In the genomic region with DNA sequence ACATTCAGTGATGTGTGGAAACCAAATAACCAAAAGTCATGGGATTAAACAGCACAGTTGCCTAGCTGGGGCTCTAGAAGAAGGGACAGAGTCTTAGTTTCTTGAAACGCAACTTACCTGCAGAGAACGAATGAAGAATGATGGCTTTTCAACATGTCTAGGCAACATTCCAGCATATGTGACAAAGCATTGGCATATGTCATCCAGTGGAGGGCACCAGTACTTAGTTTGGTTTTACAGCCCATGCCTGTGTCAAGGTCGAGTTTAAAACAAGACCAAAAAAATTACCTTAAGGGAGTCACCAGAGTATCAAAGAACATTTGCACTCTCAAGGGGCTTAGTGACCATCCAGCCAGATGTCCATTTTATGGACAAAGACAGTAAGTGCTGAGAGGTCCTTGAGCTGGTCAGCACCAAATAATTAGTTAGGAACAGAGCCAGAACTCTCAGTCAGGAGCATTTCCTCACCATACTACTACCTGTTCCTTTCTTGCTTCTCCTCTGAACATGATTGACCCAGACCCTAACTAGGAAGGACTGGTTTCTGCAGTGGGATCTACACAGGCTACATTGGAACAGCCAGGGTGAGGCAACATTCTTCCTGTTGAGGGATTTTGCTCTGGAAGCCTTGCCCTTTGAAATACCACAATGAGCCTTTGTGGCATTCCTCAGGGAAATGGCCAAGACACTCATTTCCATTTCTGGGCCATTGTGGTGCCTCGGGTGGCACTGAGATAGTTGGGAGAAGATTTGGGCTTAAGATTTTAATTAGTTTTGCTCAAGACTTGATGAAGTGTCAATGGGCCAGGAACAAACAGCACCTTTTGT, we compare ENCODE assay signal across 8 cellular contexts.
DNase-seq lines count a peak whose midpoint lies in the region; ATAC-seq and TF ChIP-seq lines count a peak whose summit lies in the region.

No MANE protein-coding gene starts in this region.

- H3K4me1 ChIP-seq in MM.1S (ENCODE audit: low read length) (no peaks in the 10 kb centered on the region), heart left ventricle (peaks cover 0 to 10% (median 6%) of the 10 kb centered on the region in 12 donors), stomach (no peaks in the 10 kb centered on the region), testis (no peaks in the 10 kb centered on the region)

- H3F3A ChIP-seq in MM.1S (ENCODE audit: insufficient read depth, low read length), result no peaks in the 10 kb centered on the region

- H3K4me1 Mint-ChIP-seq in activated CD8-positive, alpha-beta memory T cell treated with anti-CD3 and anti-CD28 coated beads, Interleukin-2, amount 10 ng/mL, durations not matched to agents 7 days and 5 days, result peaks cover 5% of the 10 kb centered on the region
- H3K4me1 Mint-ChIP-seq in activated CD4-positive, alpha-beta T cell treated with anti-CD3 and anti-CD28 coated beads, Interleukin-2, amount 10 ng/mL, durations not matched to agents 24 days and 14 days, result peaks cover 8% of the 10 kb centered on the region

- peak; percentile 63 for TF ChIP-seq CTCF in MM.1S (IDR thresholded peaks at IDR 0.05; ENCODE audit: low read length)
- TF ChIP-seq CTCF in heart left ventricle (IDR thresholded peaks at IDR 0.05), result peak; percentile 14 to 59 (median 38)
- peak in 3 of 7 experiments; percentile 17 to 36 (median 35) for TF ChIP-seq CTCF in stomach (IDR thresholded peaks at IDR 0.05)
- TF ChIP-seq CTCF in testis (IDR thresholded peaks at IDR 0.05), result no peak

- H3K36me3 ChIP-seq in MM.1S (replicated peaks; ENCODE audit: insufficient read depth, low read length) (no peaks in the 10 kb centered on the region), heart left ventricle (no peaks in the 10 kb centered on the region), stomach (no peaks in the 10 kb centered on the region), testis (ENCODE audit: low read depth, missing control alignments) (no peaks in the 10 kb centered on the region)

- no peak overlapping the region for H2AFZ ChIP-seq in MM.1S (ENCODE audit: low read length)

- H3K79me2 ChIP-seq in MM.1S (ENCODE audit: low read length), result no peaks in the 10 kb centered on the region

- intact Hi-C loops in activated CD4-positive, alpha-beta T cell treated with anti-CD3 and anti-CD28 coated beads, Interleukin-2, amount 10 ng/mL, durations not matched to agents 24 days and 14 days (cut with micrococcal nuclease), result loop anchor here (1.0 kb wide), 1 partner anchor 56 kb away; no protein-coding TSS in a partner anchor
- intact Hi-C loops in heart left ventricle (cut with DNase I), result loop anchor here in 6 of 10 donors (5.0 to 10.0 kb wide), 4 partner anchors 55 to 220 kb away; partner anchors contain the start of gene ANKH (in 1 of the 6)
- intact Hi-C loops in stomach (cut with DNase I; ENCODE audit: low total_unique reads), result no loop called here
- intact Hi-C loops in testis (cut with DNase I; ENCODE audit: low total_unique reads), result no loop called here

- H3K9me3 Mint-ChIP-seq in activated CD8-positive, alpha-beta memory T cell treated with anti-CD3 and anti-CD28 coated beads, Interleukin-2, amount 10 ng/mL, durations not matched to agents 7 days and 5 days (ENCODE audit: low read depth), result no peaks in the 10 kb centered on the region
- peaks cover 3% of the 10 kb centered on the region for H3K9me3 Mint-ChIP-seq in activated CD4-positive, alpha-beta T cell treated with anti-CD3 and anti-CD28 coated beads, Interleukin-2, amount 10 ng/mL, durations not matched to agents 24 days and 14 days

- H3K27me3 ChIP-seq in MM.1S (replicated peaks; ENCODE audit: insufficient read depth, low read length), result no peaks in the 10 kb centered on the region
- H3K27me3 ChIP-seq in heart left ventricle, result no peaks in the 10 kb centered on the region
- no peaks in the 10 kb centered on the region for H3K27me3 ChIP-seq in stomach
- H3K27me3 ChIP-seq in testis, result no peaks in the 10 kb centered on the region

- H3K4me2 ChIP-seq in MM.1S (ENCODE audit: low read depth, low read length), result no peak overlapping the region

- no peak for TF ChIP-seq EP300 in stomach (IDR thresholded peaks at IDR 0.05)

- TF ChIP-seq POLR2A in heart left ventricle (IDR thresholded peaks at IDR 0.05) (no peak), stomach (IDR thresholded peaks at IDR 0.05) (no peak), testis (IDR thresholded peaks at IDR 0.05) (no peak)

- H3K27ac ChIP-seq in MM.1S (ENCODE audit: low read length) (no peak overlapping the region), heart left ventricle (no peak overlapping the region), stomach (no peak overlapping the region), testis (no peak overlapping the region)

- H3K27ac Mint-ChIP-seq in activated CD8-positive, alpha-beta memory T cell treated with anti-CD3 and anti-CD28 coated beads, Interleukin-2, amount 10 ng/mL, durations not matched to agents 7 days and 5 days, result no peak overlapping the region
- no peak overlapping the region for H3K27ac Mint-ChIP-seq in activated CD4-positive, alpha-beta T cell treated with anti-CD3 and anti-CD28 coated beads, Interleukin-2, amount 10 ng/mL, durations not matched to agents 24 days and 14 days

- H3K4me3 ChIP-seq in MM.1S (ENCODE audit: low read length) (no peak overlapping the region), heart left ventricle (no peak overlapping the region), stomach (no peak overlapping the region), testis (no peak overlapping the region)

- no peaks in the 10 kb centered on the region for H3K9me2 ChIP-seq in MM.1S (replicated peaks; ENCODE audit: insufficient read depth, low read length)

- H3K9me3 ChIP-seq in MM.1S (replicated peaks; ENCODE audit: insufficient read depth, low read length) (no peaks in the 10 kb centered on the region), heart left ventricle (peaks cover 0 to 7% (median 0%) of the 10 kb centered on the region in 12 donors), stomach (no peaks in the 10 kb centered on the region), testis (no peaks in the 10 kb centered on the region)

- CTCF ChIA-PET in activated CD8-positive, alpha-beta memory T cell treated with anti-CD3 and anti-CD28 coated beads, Interleukin-2, amount 10 ng/mL, durations not matched to agents 7 days and 5 days (lab: Charles Lee), result interaction anchor here (0.7 to 4.6 kb wide), 5 partner anchors 18 to 68 kb away, joined by 3 to 18 read pairs (median 3); no protein-coding TSS in a partner anchor

- no peak for DNase-seq in activated CD8-positive, alpha-beta memory T cell treated with anti-CD3 and anti-CD28 coated beads, Interleukin-2, amount 10 ng/mL, durations not matched to agents 7 days and 5 days
- DNase-seq in activated CD8-positive, alpha-beta memory T cell treated with anti-CD3 and anti-CD28 coated beads for 24 hours, result no peak
- DNase-seq in MM.1S (peak; percentile 55), heart left ventricle (no peak), stomach (peak; percentile 28), testis (no peak)
- peak; percentile 76 for DNase-seq in activated CD4-positive, alpha-beta T cell treated with anti-CD3 and anti-CD28 coated beads, Interleukin-2, amount 10 ng/mL, durations not matched to agents 24 days and 14 days

- H3K27me3 Mint-ChIP-seq in activated CD8-positive, alpha-beta memory T cell treated with anti-CD3 and anti-CD28 coated beads, Interleukin-2, amount 10 ng/mL, durations not matched to agents 7 days and 5 days, result peaks cover 11% of the 10 kb centered on the region
- H3K27me3 Mint-ChIP-seq in activated CD4-positive, alpha-beta T cell treated with anti-CD3 and anti-CD28 coated beads, Interleukin-2, amount 10 ng/mL, durations not matched to agents 24 days and 14 days, result peaks cover 4% of the 10 kb centered on the region

- no peaks in the 10 kb centered on the region for H4K20me1 ChIP-seq in MM.1S (ENCODE audit: insufficient read depth, low read length)

- peak; percentile 85 for ATAC-seq in activated CD8-positive, alpha-beta memory T cell treated with anti-CD3 and anti-CD28 coated beads, Interleukin-2, amount 10 ng/mL, durations not matched to agents 7 days and 5 days
- peak; percentile 80 for ATAC-seq in GM21576 (IDR thresholded peaks at IDR 0.05; ENCODE audit: unreplicated experiment)
- ATAC-seq in heart left ventricle, result peak; percentile 49 to 74 (median 62)

- H3K9ac ChIP-seq in MM.1S (ENCODE audit: low read length), result no peak overlapping the region

- 26 to 49% (median 29%) methylated on average over 4 of the region's 4 CpGs for WGBS in heart left ventricle, 4 donors
- WGBS in stomach, 5 donors, result 10 to 37% (median 26%) methylated on average over 4 of the region's 4 CpGs
- 66 to 70% methylated on average over 4 of the region's 4 CpGs for WGBS in testis, 2 donors

- H3K36me3 Mint-ChIP-seq in activated CD8-positive, alpha-beta memory T cell treated with anti-CD3 and anti-CD28 coated beads, Interleukin-2, amount 10 ng/mL, durations not matched to agents 7 days and 5 days, result no peaks in the 10 kb centered on the region
- no peaks in the 10 kb centered on the region for H3K36me3 Mint-ChIP-seq in activated CD4-positive, alpha-beta T cell treated with anti-CD3 and anti-CD28 coated beads, Interleukin-2, amount 10 ng/mL, durations not matched to agents 24 days and 14 days (ENCODE audit: low read depth)

- no peak overlapping the region for H3K4me3 Mint-ChIP-seq in activated CD8-positive, alpha-beta memory T cell treated with anti-CD3 and anti-CD28 coated beads, Interleukin-2, amount 10 ng/mL, durations not matched to agents 7 days and 5 days
- no peak overlapping the region for H3K4me3 Mint-ChIP-seq in activated CD4-positive, alpha-beta T cell treated with anti-CD3 and anti-CD28 coated beads, Interleukin-2, amount 10 ng/mL, durations not matched to agents 24 days and 14 days

Comparison
In these comparisons a context has a peak if more than half of its experiments do, and no peak if none do; other contexts are left out.
1. DNase-seq: peak in MM.1S (single experiment), activated CD4-positive, alpha-beta T cell treated with anti-CD3 and anti-CD28 coated beads, Interleukin-2, amount 10 ng/mL, durations not matched to agents 24 days and 14 days (single experiment) and stomach (single experiment); none in activated CD8-positive, alpha-beta memory T cell treated with anti-CD3 and anti-CD28 coated beads, Interleukin-2, amount 10 ng/mL, durations not matched to agents 7 days and 5 days (single experiment), activated CD8-positive, alpha-beta memory T cell treated with anti-CD3 and anti-CD28 coated beads for 24 hours (single experiment), heart left ventricle (0 of 5) and testis (single experiment).
2. CTCF ChIP-seq: peak in MM.1S (single experiment) and heart left ventricle (12 of 12); none in testis (0 of 3).
3. intact Hi-C loops: an anchor here in activated CD4-positive, alpha-beta T cell treated with anti-CD3 and anti-CD28 coated beads, Interleukin-2, amount 10 ng/mL, durations not matched to agents 24 days and 14 days (1.0 kb wide) and heart left ventricle (5.0 to 10.0 kb wide); none called in stomach and testis.
4. Peak in every context shown above with its lines, with median percentiles within 50 percentile points of each other: ATAC-seq.